In the genomic region with DNA sequence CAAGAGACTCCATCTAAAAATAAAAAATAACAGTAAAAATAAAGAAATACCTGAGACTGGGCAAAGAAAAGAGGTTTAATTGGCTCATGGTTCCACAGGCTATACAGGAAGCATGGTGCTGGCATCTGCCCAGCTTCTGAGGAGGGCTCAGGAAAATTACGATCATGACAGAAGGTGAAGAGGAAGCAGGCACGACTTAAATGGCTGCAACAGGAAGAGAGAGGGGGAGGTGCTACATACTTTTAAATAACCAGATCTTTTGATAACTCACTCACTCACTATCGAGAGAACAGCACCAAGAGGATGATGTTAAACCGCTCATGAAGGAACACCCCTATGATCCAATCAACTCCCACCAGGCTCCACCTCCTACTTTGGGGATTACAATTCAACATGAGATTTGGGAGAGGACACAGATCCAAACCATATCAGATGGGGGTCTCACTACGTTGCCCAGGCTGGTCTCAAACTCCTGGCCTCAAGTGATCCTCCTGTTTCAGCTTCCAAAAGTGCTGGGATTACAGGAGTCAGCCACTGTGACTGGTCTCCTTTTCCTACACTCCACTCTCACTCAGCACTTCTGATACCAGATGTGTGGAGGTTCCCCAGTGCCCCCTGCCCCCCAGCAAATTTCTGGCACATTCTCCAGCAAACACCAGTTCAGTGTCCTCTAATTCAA, we compare ENCODE assay signal across 10 cellular contexts. TPM values are rescaled to one million over a fixed set of nuclear protein-coding genes. Genes with fewer than 3 reads are reported as not detected.
DNase-seq lines count a peak whose midpoint lies in the region; ATAC-seq and TF ChIP-seq lines count a peak whose summit lies in the region.
"Had no signal": no experiment of that assay in that cellular context is flagged by ENCODE, and none has a peak within 500 bp of the region (broad histone marks: within the 10 kb centered on the region; RNA-seq: fewer than 3 reads in every experiment).

No MANE protein-coding gene starts in this region.

- H3K27ac ChIP-seq in Peyer's patch (no peak overlapping the region), neural progenitor cell (no peak overlapping the region)

- H3K4me3 Mint-ChIP-seq in activated T-helper 17 cell treated with anti-CD3 and anti-CD28 coated beads, Interleukin-2, amount 50 U/mL, for 72 hours, result peak overlapping the region; percentile 66
- H3K4me3 Mint-ChIP-seq in neural progenitor cell, result no peak overlapping the region

- H3F3A ChIP-seq in neural progenitor cell (ENCODE audit: low read depth), result peaks cover 26% of the 10 kb centered on the region

- no peaks in the 10 kb centered on the region for H3K9me3 ChIP-seq in Peyer's patch
- H3K9me3 ChIP-seq in neural progenitor cell (ENCODE audit: low read depth), result no peaks in the 10 kb centered on the region
- H3K9me3 ChIP-seq: MG63 had no signal

- H3K79me2 ChIP-seq in neural progenitor cell (ENCODE audit: low read depth), result no peaks in the 10 kb centered on the region

- H3K27ac Mint-ChIP-seq in activated T-helper 17 cell treated with anti-CD3 and anti-CD28 coated beads, Interleukin-2, amount 50 U/mL, for 72 hours, result peak overlapping the region; percentile 78
- peak overlapping the region; percentile 80 for H3K27ac Mint-ChIP-seq in neural progenitor cell

- TF ChIP-seq CTCF in Peyer's patch (IDR thresholded peaks at IDR 0.05) (no peak), neural progenitor cell (IDR thresholded peaks at IDR 0.05) (no peak)

- no peaks in the 10 kb centered on the region for H3K4me1 Mint-ChIP-seq in activated T-helper 17 cell treated with anti-CD3 and anti-CD28 coated beads, Interleukin-2, amount 50 U/mL, for 72 hours
- H3K4me1 Mint-ChIP-seq in neural progenitor cell, result peaks cover 18% of the 10 kb centered on the region

- H3K4me3 ChIP-seq in Peyer's patch, result no peak overlapping the region
- H3K4me3 ChIP-seq in neural progenitor cell, result no peak overlapping the region
- H3K4me3 ChIP-seq: MG63 had no signal

- peak; percentile 31 for DNase-seq in NCI-H82 (lab: John Stamatoyannopoulos, UW)
- no peak for DNase-seq in NCI-H82 treated with DMSO at 0.1 percent for 48 hours (lab: John Stamatoyannopoulos, UW; ENCODE audit: unreplicated experiment)
- DNase-seq in Peyer's patch, result peak in 2 of 3 donors; percentile 26 to 49
- no peak for DNase-seq in neural progenitor cell (ENCODE audit: low spot score)
- no peak for DNase-seq in NOMO-1 treated with dmso at 0.1 percent for 144 hours (lab: John Stamatoyannopoulos, UW; ENCODE audit: unreplicated experiment)
- DNase-seq in LoVo (ENCODE audit: low spot score), result no peak
- DNase-seq: effector CD8-positive, alpha-beta T cell; MG63 had no signal

- no peak for TF ChIP-seq POLR2A in Peyer's patch (IDR thresholded peaks at IDR 0.05)

- H3K4me1 ChIP-seq in Peyer's patch (no peaks in the 10 kb centered on the region), neural progenitor cell (peaks cover 9% of the 10 kb centered on the region)

- no peak overlapping the region for H3K9ac ChIP-seq in neural progenitor cell

- H3K27me3 Mint-ChIP-seq in activated T-helper 17 cell treated with anti-CD3 and anti-CD28 coated beads, Interleukin-2, amount 50 U/mL, for 72 hours, result no peaks in the 10 kb centered on the region
- peaks cover 8% of the 10 kb centered on the region for H3K27me3 Mint-ChIP-seq in neural progenitor cell (ENCODE audit: insufficient read depth, low read depth)

- ATAC-seq in activated T-helper 17 cell treated with anti-CD3 and anti-CD28 coated beads, Interleukin-2, amount 50 U/mL, for 72 hours (replicated peaks), result peak; percentile 64
- no peak for ATAC-seq in GM18517 (IDR thresholded peaks at IDR 0.05; ENCODE audit: unreplicated experiment)

- H3K27me3 ChIP-seq in Peyer's patch, result no peaks in the 10 kb centered on the region
- no peaks in the 10 kb centered on the region for H3K27me3 ChIP-seq in neural progenitor cell
- H3K27me3 ChIP-seq: MG63 had no signal

- no peak overlapping the region for H2AFZ ChIP-seq in neural progenitor cell (replicated peaks)

- H4K20me1 ChIP-seq in neural progenitor cell (ENCODE audit: low read depth), result no peaks in the 10 kb centered on the region

- H3K9me3 Mint-ChIP-seq in activated T-helper 17 cell treated with anti-CD3 and anti-CD28 coated beads, Interleukin-2, amount 50 U/mL, for 72 hours, result no peaks in the 10 kb centered on the region
- peaks cover 6% of the 10 kb centered on the region for H3K9me3 Mint-ChIP-seq in neural progenitor cell

- H3K36me3 ChIP-seq in Peyer's patch (no peaks in the 10 kb centered on the region), neural progenitor cell (no peaks in the 10 kb centered on the region)
- H3K36me3 ChIP-seq: MG63 had no signal

- H3K4me2 ChIP-seq in neural progenitor cell, result no peak overlapping the region

- H3K36me3 Mint-ChIP-seq in activated T-helper 17 cell treated with anti-CD3 and anti-CD28 coated beads, Interleukin-2, amount 50 U/mL, for 72 hours (ENCODE audit: low read depth), result no peaks in the 10 kb centered on the region
- H3K36me3 Mint-ChIP-seq in neural progenitor cell, result no peaks in the 10 kb centered on the region

RNA-seq across cellular contexts. Expression of a gene that starts 11.9 kb away (rescaled TPM):
- total RNA-seq in Peyer's patch (not detected), neural progenitor cell (ENCODE audit: low replicate concordance) (0.47 and 1.4 TPM in 2 replicates)
- 1 to 10 TPM in 1 of 2 donors, under 1 TPM in 1; 0.71 to 3.1 TPM for total RNA-seq in activated T-helper 17 cell treated with anti-CD3 and anti-CD28 coated beads, Interleukin-2, amount 50 U/mL, for 72 hours

Comparison
In these comparisons a context has a peak if more than half of its experiments do, and no peak if none do; other contexts are left out.
1. DNase-seq: peak in NCI-H82 (single experiment) and Peyer's patch (2 of 3); none in NCI-H82 treated with DMSO at 0.1 percent for 48 hours (single experiment), neural progenitor cell (single experiment), NOMO-1 treated with dmso at 0.1 percent for 144 hours (single experiment) and LoVo (single experiment).